In genomic region chr1:19452221-19452663, GRCh38 we compare ENCODE assay signal across 1 cellular context.
TF ChIP-seq lines count a peak whose summit lies in the region.

No MANE protein-coding gene starts in this region.

TF ChIP-seq in WTC11, 78 proteins besides CTCF, POLR2A, EP300 and RAD21 (continued from another document):
- no peak for TF ChIP-seq PRDM15 (CRISPR knock-in tag; IDR thresholded peaks at IDR 0.05)
- TF ChIP-seq ZNF512 (CRISPR knock-in tag; IDR thresholded peaks at IDR 0.05; ENCODE audit: borderline replicate concordance), result no peak
- TF ChIP-seq ZNF416 (CRISPR knock-in tag; IDR thresholded peaks at IDR 0.05), result no peak
- TF ChIP-seq PREB (CRISPR knock-in tag; IDR thresholded peaks at IDR 0.05; ENCODE audit: borderline replicate concordance), result no peak
- TF ChIP-seq AFF4 (CRISPR knock-in tag; IDR thresholded peaks at IDR 0.05; ENCODE audit: borderline replicate concordance), result no peak
- no peak for TF ChIP-seq ZNF425 (CRISPR knock-in tag; conservative IDR thresholded peaks at IDR 0.05)
